ENCODE assay signal across 1 cellular context in the genomic region with DNA sequence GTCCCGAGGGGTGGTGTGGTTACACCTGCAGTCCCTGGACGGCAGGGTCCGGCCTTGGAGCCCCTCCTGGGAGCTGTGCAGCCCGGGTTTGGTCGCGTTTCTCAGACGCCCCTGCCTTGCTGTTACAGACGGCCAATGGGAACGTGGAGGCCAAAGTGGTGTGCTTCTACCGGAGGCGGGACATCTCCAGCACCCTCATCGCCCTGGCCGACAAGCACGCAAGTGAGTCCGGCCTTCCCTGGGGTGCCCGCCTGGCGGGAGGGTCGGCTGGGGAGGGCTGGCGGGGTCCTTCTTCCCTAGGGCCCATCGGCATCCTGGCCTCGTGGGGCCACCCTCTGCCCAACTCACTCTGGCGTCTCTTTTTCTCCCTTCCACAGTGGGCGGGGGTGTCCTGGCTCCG.
TF ChIP-seq lines count a peak whose summit lies in the region.

No MANE protein-coding gene starts in this region.

TF ChIP-seq in HepG2, 621 proteins besides CTCF, POLR2A, EP300 and RAD21:
- no peak for TF ChIP-seq POLR2AphosphoS5 (IDR thresholded peaks at IDR 0.05; ENCODE audit: low read depth, low read length)
- no peak for TF ChIP-seq ZNF891 (CRISPR knock-in tag; IDR thresholded peaks at IDR 0.05)
- TF ChIP-seq DMAP1 (CRISPR knock-in tag; IDR thresholded peaks at IDR 0.05): no peak
- TF ChIP-seq, protein P1, sequence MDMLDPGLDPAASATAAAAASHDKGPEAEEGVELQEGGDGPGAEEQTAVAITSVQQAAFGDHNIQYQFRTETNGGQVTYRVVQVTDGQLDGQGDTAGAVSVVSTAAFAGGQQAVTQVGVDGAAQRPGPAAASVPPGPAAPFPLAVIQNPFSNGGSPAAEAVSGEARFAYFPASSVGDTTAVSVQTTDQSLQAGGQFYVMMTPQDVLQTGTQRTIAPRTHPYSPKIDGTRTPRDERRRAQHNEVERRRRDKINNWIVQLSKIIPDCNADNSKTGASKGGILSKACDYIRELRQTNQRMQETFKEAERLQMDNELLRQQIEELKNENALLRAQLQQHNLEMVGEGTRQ (IDR thresholded peaks at IDR 0.05; ENCODE audit: low read depth, low read length): no peak
- TF ChIP-seq, protein P1 (CRISPR knock-in tag; IDR thresholded peaks at IDR 0.05; ENCODE audit: borderline replicate concordance): no peak
- peak; percentile 83 for TF ChIP-seq AGO2 (optimal IDR thresholded peaks at IDR 0.05; ENCODE audit: low read depth, low read length)
